In genomic region chr14:34710744-34711143, GRCh38 we compare ENCODE assay signal across 10 cellular contexts. TPM values are rescaled to one million over a fixed set of nuclear protein-coding genes. Genes with fewer than 3 reads are reported as not detected.
A peak's percentile ranks its signal among the peaks of the same experiment; 100 is the strongest.
DNase-seq lines count a peak whose midpoint lies in the region; TF ChIP-seq lines count a peak whose summit lies in the region.
"Had no signal": no experiment of that assay in that cellular context is flagged by ENCODE, and none has a peak within 500 bp of the region (broad histone marks: within the 10 kb centered on the region; RNA-seq: fewer than 3 reads in every experiment).

No MANE protein-coding gene starts in this region.

- H3K27me3 Mint-ChIP-seq in activated T-cell treated with anti-CD3 and anti-CD28 coated beads, Interleukin-2, amount 50 U/mL, for 24 hours = no peaks in the 10 kb centered on the region
- peaks cover 4% of the 10 kb centered on the region for H3K27me3 Mint-ChIP-seq in endothelial cell (ENCODE audit: unreplicated experiment)

- H3K9ac ChIP-seq in adipocyte (ENCODE audit: low read length) = peak overlapping the region; percentile 76

- peaks cover 32% of the 10 kb centered on the region for H3K36me3 Mint-ChIP-seq in activated T-cell treated with anti-CD3 and anti-CD28 coated beads, Interleukin-2, amount 50 U/mL, for 24 hours (ENCODE audit: low read depth)
- H3K36me3 Mint-ChIP-seq in endothelial cell (ENCODE audit: low read depth, unreplicated experiment) = no peaks in the 10 kb centered on the region

- H3K9me3 ChIP-seq in adipocyte (ENCODE audit: control insufficient read depth, low read length) (no peaks in the 10 kb centered on the region), testis (no peaks in the 10 kb centered on the region)
- H3K9me3 ChIP-seq: MG63 had no signal

- no peak for TF ChIP-seq POLR2A in testis (IDR thresholded peaks at IDR 0.05)

- intact Hi-C loops in testis (cut with DNase I; ENCODE audit: low total_unique reads) = no loop called here

- no peak for TF ChIP-seq CTCF in HFF-Myc (IDR thresholded peaks at IDR 0.05; ENCODE audit: low read depth, low read length, missing control alignments)
- TF ChIP-seq CTCF in testis (IDR thresholded peaks at IDR 0.05) = no peak
- no peak for TF ChIP-seq CTCF in endothelial cell (IDR thresholded peaks at IDR 0.05; ENCODE audit: unreplicated experiment)

- H3K9me3 Mint-ChIP-seq in activated T-cell treated with anti-CD3 and anti-CD28 coated beads, Interleukin-2, amount 50 U/mL, for 24 hours = no peaks in the 10 kb centered on the region
- H3K9me3 Mint-ChIP-seq in endothelial cell (ENCODE audit: unreplicated experiment) = no peaks in the 10 kb centered on the region
- H3K9me3 Mint-ChIP-seq: dendritic cell treated with granulocyte-macrophage colony-stimulating factor and Interleukin-4, amounts not matched to agents 40 ng/mL and 50 ng/mL, for 4 days had no signal

- peak overlapping the region; percentile 0; the same call in 1 of the 2 replicates for H3K4me3 ChIP-seq in HFF-Myc (replicated peaks; ENCODE audit: low read depth, low read length)
- H3K4me3 ChIP-seq in adipocyte (ENCODE audit: low read length) = peak overlapping the region; percentile 50
- no peak overlapping the region for H3K4me3 ChIP-seq in testis
- H3K4me3 ChIP-seq: MG63 had no signal

- H3K4me1 Mint-ChIP-seq in activated T-cell treated with anti-CD3 and anti-CD28 coated beads, Interleukin-2, amount 50 U/mL, for 24 hours (ENCODE audit: low read depth) = peaks cover 29% of the 10 kb centered on the region
- H3K4me1 Mint-ChIP-seq in endothelial cell (ENCODE audit: unreplicated experiment) = peaks cover 9% of the 10 kb centered on the region

- 32 to 35% methylated on average over 2 of the region's 2 CpGs for WGBS in testis, 2 donors

- H3K4me1 ChIP-seq in adipocyte (ENCODE audit: control insufficient read depth, insufficient read depth, low read length) (peaks cover 52% of the 10 kb centered on the region), testis (peaks cover 34% of the 10 kb centered on the region)

- H3K27ac ChIP-seq in testis = peak overlapping the region; percentile 14 to 34

- H3K27ac Mint-ChIP-seq in activated T-cell treated with anti-CD3 and anti-CD28 coated beads, Interleukin-2, amount 50 U/mL, for 24 hours = no peak overlapping the region
- no peak overlapping the region for H3K27ac Mint-ChIP-seq in endothelial cell (ENCODE audit: unreplicated experiment)
- H3K27ac Mint-ChIP-seq: dendritic cell treated with granulocyte-macrophage colony-stimulating factor and Interleukin-4, amounts not matched to agents 40 ng/mL and 50 ng/mL, for 4 days had no signal

- H3K27me3 ChIP-seq in adipocyte (replicated peaks; ENCODE audit: control insufficient read depth, insufficient read depth, low read length) = no peaks in the 10 kb centered on the region
- no peaks in the 10 kb centered on the region for H3K27me3 ChIP-seq in testis
- H3K27me3 ChIP-seq: MG63 had no signal

- peaks cover 8% of the 10 kb centered on the region for H3K36me3 ChIP-seq in adipocyte (ENCODE audit: control insufficient read depth, insufficient read depth, low read length, severe bottlenecking)
- H3K36me3 ChIP-seq in testis (ENCODE audit: low read depth, missing control alignments) = no peaks in the 10 kb centered on the region

- no peak overlapping the region for H3K4me3 Mint-ChIP-seq in activated T-cell treated with anti-CD3 and anti-CD28 coated beads, Interleukin-2, amount 50 U/mL, for 24 hours
- H3K4me3 Mint-ChIP-seq in endothelial cell (ENCODE audit: unreplicated experiment) = no peak overlapping the region
- H3K4me3 Mint-ChIP-seq: dendritic cell treated with granulocyte-macrophage colony-stimulating factor and Interleukin-4, amounts not matched to agents 40 ng/mL and 50 ng/mL, for 4 days had no signal

- no peak for DNase-seq in HFF-Myc (ENCODE audit: extremely low read depth, low read depth)
- DNase-seq in adipocyte (ENCODE audit: low read depth) = peak; percentile 51
- peak; percentile 21 for DNase-seq in glomerular visceral epithelial cell (ENCODE audit: extremely low spot score)
- DNase-seq in testis = no peak
- no peak for DNase-seq in activated T-cell treated with anti-CD3 and anti-CD28 coated beads, Interleukin-2, amount 50 U/mL, for 24 hours
- DNase-seq in NCI-H1930 (lab: John Stamatoyannopoulos, UW) = no peak
- no peak for DNase-seq in endothelial cell (ENCODE audit: low spot score)
- DNase-seq: small intestine had no signal

RNA-seq across cellular contexts. Expression of gene CFL2, which starts 3.6 kb away (rescaled TPM):
- total RNA-seq in testis = 10 to 100 TPM; 66.8 to 67.7 TPM
- polyA plus RNA-seq in testis (ENCODE audit: insufficient read depth, low read depth, low replicate concordance) = 92.4 TPM
- 27.8 TPM for total RNA-seq in endothelial cell (ENCODE audit: unreplicated experiment)

Comparison
In these comparisons a context has a peak if more than half of its experiments do, and no peak if none do; other contexts are left out.
1. DNase-seq: peak in adipocyte (single experiment) and glomerular visceral epithelial cell (single experiment); none in HFF-Myc (single experiment), testis (single experiment), activated T-cell treated with anti-CD3 and anti-CD28 coated beads, Interleukin-2, amount 50 U/mL, for 24 hours (single experiment), NCI-H1930 (0 of 2) and endothelial cell (single experiment).
2. H3K4me3 ChIP-seq: peak in HFF-Myc (single experiment) and adipocyte (single experiment); none in testis (0 of 2).